Comparison of ENCODE assay signal across 8 cellular contexts in the genomic region with DNA sequence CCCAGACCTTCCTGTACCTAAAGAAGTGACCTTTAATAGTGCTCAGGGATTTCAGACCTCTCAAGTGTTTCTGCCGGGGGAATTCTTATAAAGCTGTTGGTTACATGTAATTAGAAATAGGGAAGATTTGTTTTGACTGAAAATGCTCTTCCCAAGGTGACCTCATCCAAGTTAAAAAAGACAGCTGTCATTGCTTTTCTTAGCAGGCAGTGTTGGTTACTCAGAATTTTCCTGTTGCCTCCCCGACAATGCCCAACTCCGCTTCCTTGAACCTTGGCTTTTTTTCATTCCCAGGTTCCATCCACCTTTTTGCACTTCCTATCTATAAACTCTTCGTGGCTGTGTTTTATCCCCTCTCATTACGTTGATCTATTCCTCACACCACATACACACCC. TPM values are rescaled to one million over a fixed set of nuclear protein-coding genes. Genes with fewer than 3 reads are reported as not detected.
DNase-seq lines count a peak whose midpoint lies in the region; ATAC-seq and TF ChIP-seq lines count a peak whose summit lies in the region.

No MANE protein-coding gene starts in this region.

- H3K27me3 Mint-ChIP-seq in CD14-positive monocyte (ENCODE audit: low read depth in 3 of 3): no peaks in the 10 kb centered on the region
- H3K27me3 Mint-ChIP-seq in dendritic cell treated with granulocyte-macrophage colony-stimulating factor and Interleukin-4, amounts not matched to agents 40 ng/mL and 50 ng/mL, for 4 days: no peaks in the 10 kb centered on the region
- H3K27me3 Mint-ChIP-seq in natural killer cell treated with Interleukin-12 subunit alpha and Interleukin-12 subunit beta and Interleukin-15 and Interleukin-18, amount 100 ng/mL, for 72 hours: no peaks in the 10 kb centered on the region

- ATAC-seq in natural killer cell treated with Interleukin-12 subunit alpha and Interleukin-12 subunit beta and Interleukin-15 and Interleukin-18, amount 100 ng/mL, for 72 hours: no peak
- ATAC-seq in esophagus mucosa: no peak
- ATAC-seq in HG03175 (IDR thresholded peaks at IDR 0.05; ENCODE audit: unreplicated experiment): no peak

- H3K4me3 Mint-ChIP-seq in CD14-positive monocyte: peak overlapping the region; percentile 95 to 99
- H3K4me3 Mint-ChIP-seq in dendritic cell treated with granulocyte-macrophage colony-stimulating factor and Interleukin-4, amounts not matched to agents 40 ng/mL and 50 ng/mL, for 4 days: peak overlapping the region; percentile 89
- peak overlapping the region; percentile 89 for H3K4me3 Mint-ChIP-seq in natural killer cell treated with Interleukin-12 subunit alpha and Interleukin-12 subunit beta and Interleukin-15 and Interleukin-18, amount 100 ng/mL, for 72 hours

- intact Hi-C loops in CD14-positive monocyte (cut with micrococcal nuclease): loop anchor here in 1 of 2 donors (10.0 kb wide), 1 partner anchor 218 kb away; no protein-coding TSS in a partner anchor
- intact Hi-C loops in dendritic cell treated with granulocyte-macrophage colony-stimulating factor and Interleukin-4, amounts not matched to agents 40 ng/mL and 50 ng/mL, for 4 days (cut with micrococcal nuclease): no loop called here

- H3K36me3 Mint-ChIP-seq in CD14-positive monocyte: peaks cover 0 to 2% of the 10 kb centered on the region in 2 donors
- peaks cover 16% of the 10 kb centered on the region for H3K36me3 Mint-ChIP-seq in dendritic cell treated with granulocyte-macrophage colony-stimulating factor and Interleukin-4, amounts not matched to agents 40 ng/mL and 50 ng/mL, for 4 days (ENCODE audit: low read depth)
- H3K36me3 Mint-ChIP-seq in natural killer cell treated with Interleukin-12 subunit alpha and Interleukin-12 subunit beta and Interleukin-15 and Interleukin-18, amount 100 ng/mL, for 72 hours: peaks cover 9% of the 10 kb centered on the region

- no peak for DNase-seq in CD14-positive monocyte (ENCODE audit: low spot score)
- peak; percentile 40 for DNase-seq in LHCN-M2 (ENCODE audit: low read depth)
- no peak for DNase-seq in natural killer cell treated with Interleukin-12 subunit alpha and Interleukin-12 subunit beta and Interleukin-15 and Interleukin-18, amount 100 ng/mL, for 72 hours (ENCODE audit: low spot score)
- no peak for DNase-seq in NCI-H1694 treated with DMSO at 0.1 percent for 48 hours (lab: John Stamatoyannopoulos, UW)
- DNase-seq in NCI-H2107 treated with DMSO at 0.1 percent for 48 hours (lab: John Stamatoyannopoulos, UW; ENCODE audit: unreplicated experiment): no peak

- peak overlapping the region; percentile 84 to 96 (median 91) for H3K27ac Mint-ChIP-seq in CD14-positive monocyte
- peak overlapping the region; percentile 89 for H3K27ac Mint-ChIP-seq in dendritic cell treated with granulocyte-macrophage colony-stimulating factor and Interleukin-4, amounts not matched to agents 40 ng/mL and 50 ng/mL, for 4 days
- H3K27ac Mint-ChIP-seq in natural killer cell treated with Interleukin-12 subunit alpha and Interleukin-12 subunit beta and Interleukin-15 and Interleukin-18, amount 100 ng/mL, for 72 hours: peak overlapping the region; percentile 81 to 83

- peaks cover 44% of the 10 kb centered on the region for H3K4me1 Mint-ChIP-seq in CD14-positive monocyte
- H3K4me1 Mint-ChIP-seq in dendritic cell treated with granulocyte-macrophage colony-stimulating factor and Interleukin-4, amounts not matched to agents 40 ng/mL and 50 ng/mL, for 4 days (ENCODE audit: low read depth): peaks cover 32% of the 10 kb centered on the region
- H3K4me1 Mint-ChIP-seq in natural killer cell treated with Interleukin-12 subunit alpha and Interleukin-12 subunit beta and Interleukin-15 and Interleukin-18, amount 100 ng/mL, for 72 hours (ENCODE audit: low read depth in 2 of 2): peaks cover 14 to 23% of the 10 kb centered on the region in 2 donors

- TF ChIP-seq CTCF in CD14-positive monocyte (IDR thresholded peaks at IDR 0.05): no peak

- H3K9me3 Mint-ChIP-seq in CD14-positive monocyte: no peaks in the 10 kb centered on the region
- no peaks in the 10 kb centered on the region for H3K9me3 Mint-ChIP-seq in dendritic cell treated with granulocyte-macrophage colony-stimulating factor and Interleukin-4, amounts not matched to agents 40 ng/mL and 50 ng/mL, for 4 days
- no peaks in the 10 kb centered on the region for H3K9me3 Mint-ChIP-seq in natural killer cell treated with Interleukin-12 subunit alpha and Interleukin-12 subunit beta and Interleukin-15 and Interleukin-18, amount 100 ng/mL, for 72 hours

RNA-seq across cellular contexts. Expression of a gene that starts 0.8 kb away (rescaled TPM):
- 10 to 100 TPM; 12.0 to 14.3 TPM for polyA plus RNA-seq in CD14-positive monocyte
- total RNA-seq in LHCN-M2 (2014; rRNA removed): 38.9 and 41.2 TPM in 2 replicates
- 36.1 TPM for polyA plus RNA-seq in LHCN-M2 (2012)
- total RNA-seq in natural killer cell treated with Interleukin-12 subunit alpha and Interleukin-12 subunit beta and Interleukin-15 and Interleukin-18, amount 100 ng/mL, for 72 hours: 10 to 100 TPM; 20.1 to 28.9 TPM
- total RNA-seq in esophagus mucosa: 19.0 TPM
